In genomic region chr12:95435355-95435754, GRCh38 we compare ENCODE assay signal across 6 cellular contexts.
"Had no signal": no experiment of that assay in that cellular context is flagged by ENCODE, and none has a peak within 500 bp of the region (broad histone marks: within the 10 kb centered on the region; RNA-seq: fewer than 3 reads in every experiment).

No MANE protein-coding gene starts in this region.

- H3K9ac ChIP-seq: KMS-11 had no signal

- H3K27ac ChIP-seq: HL-60, KMS-11 had no signal

- DNase-seq: IMR-90, KBM-7, KG1 had no signal

- H3K4me2 ChIP-seq: KMS-11 had no signal

- FAIRE-seq: HTR-8/SVneo had no signal
